Comparison of ENCODE assay signal across 14 cellular contexts in the genomic region with DNA sequence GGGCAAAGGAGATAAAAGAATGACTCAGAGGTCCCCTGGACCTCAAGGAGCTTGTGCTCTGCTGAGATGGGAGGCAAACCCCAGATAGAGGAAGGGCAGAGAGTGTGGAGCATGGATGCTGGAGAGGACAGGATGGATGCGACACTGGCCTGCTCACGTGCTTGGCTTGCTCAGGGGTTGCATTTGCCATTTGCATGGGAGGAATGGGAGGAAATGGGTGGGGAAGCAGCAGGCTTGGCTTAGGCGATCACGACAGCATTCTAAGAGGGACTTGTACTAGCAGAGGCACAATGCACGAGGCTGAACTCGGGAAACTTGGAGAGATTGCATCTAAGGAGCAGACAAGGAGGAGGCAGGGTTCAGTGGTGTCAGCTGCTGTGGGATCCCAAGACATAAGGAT. TPM values are rescaled to one million over a fixed set of nuclear protein-coding genes. Genes with fewer than 3 reads are reported as not detected.
DNase-seq lines count a peak whose midpoint lies in the region; ATAC-seq and TF ChIP-seq lines count a peak whose summit lies in the region.
"Had no signal": no experiment of that assay in that cellular context is flagged by ENCODE, and none has a peak within 500 bp of the region (broad histone marks: within the 10 kb centered on the region; RNA-seq: fewer than 3 reads in every experiment).

No MANE protein-coding gene starts in this region.

- peak overlapping the region; percentile 31 for H3K27ac Mint-ChIP-seq in memory B cell
- no peak overlapping the region for H3K27ac Mint-ChIP-seq in activated T-helper 2 cell treated with anti-CD3 and anti-CD28 coated beads, Interferon-gamma antibody, Interleukin-2, Interleukin-4, amounts not matched to agents 10 μg/mL and 5 μg/mL and 100 μg/mL, durations not matched to agents 14 hours and 24 hours and 36 hours
- H3K27ac Mint-ChIP-seq: activated CD8-positive, alpha-beta T cell treated with anti-CD3 and anti-CD28 coated beads, Interleukin-2, amount 10 ng/mL, durations not matched to agents 7 days and 5 days; natural killer cell treated with Interleukin-12 subunit alpha and Interleukin-12 subunit beta and Interleukin-15 and Interleukin-18, amount 100 ng/mL, for 72 hours had no signal

- no peak overlapping the region for H2BK15ac ChIP-seq in IMR-90 (ENCODE audit: low read depth, low read length)

- H3K9me1 ChIP-seq in IMR-90 (ENCODE audit: insufficient read depth, low read length): peaks cover 11% of the 10 kb centered on the region

- dilution Hi-C loops in IMR-90 (cut with HindIII; ENCODE audit: low sequenced_read_pairs, unreplicated experiment): no loop called here

- CTCF ChIA-PET in IMR-90 (lab: Yijun Ruan, JAX): interaction anchor here (0.7 kb wide), 1 partner anchor 9 kb away, joined by 3 read pairs; no protein-coding TSS in a partner anchor

- in situ Hi-C loops in IMR-90 (cut with MboI; ENCODE audit: low sequenced_read_pairs): no loop called here

- H3K36me3 ChIP-seq in IMR-90 (ENCODE audit: control insufficient read depth, insufficient read depth, low read length) (no peaks in the 10 kb centered on the region), thoracic aorta (no peaks in the 10 kb centered on the region)

- no peak overlapping the region for H3K18ac ChIP-seq in IMR-90 (ENCODE audit: low read depth, low read length)

- no peak overlapping the region for H3K4me2 ChIP-seq in IMR-90 (ENCODE audit: low read depth, low read length)

- no peak overlapping the region for H3K56ac ChIP-seq in IMR-90 (ENCODE audit: extremely low read depth, insufficient read depth, low read length)

- intact Hi-C loops in IMR-90 (cut with micrococcal nuclease): no loop called here
- intact Hi-C loops in dorsolateral prefrontal cortex (cut with DNase I): no loop called here
- intact Hi-C loops in activated T-helper 2 cell treated with anti-CD3 and anti-CD28 coated beads, Interferon-gamma antibody, Interleukin-2, Interleukin-4, amounts not matched to agents 10 μg/mL and 5 μg/mL and 100 μg/mL, durations not matched to agents 14 hours and 24 hours and 36 hours (cut with micrococcal nuclease): no loop called here

- H2BK5ac ChIP-seq in IMR-90 (ENCODE audit: low read depth, low read length, poor library complexity, severe bottlenecking): no peak overlapping the region

- H2AK9ac ChIP-seq in IMR-90 (replicated peaks; ENCODE audit: low read depth, low read length, poor library complexity): no peak overlapping the region

- no peak overlapping the region for H4K91ac ChIP-seq in IMR-90 (ENCODE audit: insufficient read depth, low read depth, low read length)

- H3K27ac ChIP-seq in IMR-90 (ENCODE audit: insufficient read depth, low read length): no peak overlapping the region
- H3K27ac ChIP-seq in dorsolateral prefrontal cortex: peak overlapping the region in 54 of 59 donors; percentile 5 to 100 (median 96)
- peak overlapping the region; percentile 61 to 97 for H3K27ac ChIP-seq in thoracic aorta

- no peak overlapping the region for H2BK20ac ChIP-seq in IMR-90 (ENCODE audit: low read depth, low read length)

- no peak overlapping the region for H2BK120ac ChIP-seq in IMR-90 (ENCODE audit: low read depth, low read length)

- H3K4ac ChIP-seq in IMR-90 (ENCODE audit: low read depth, low read length): no peak overlapping the region

- H3K27me3 Mint-ChIP-seq in memory B cell: no peaks in the 10 kb centered on the region
- H3K27me3 Mint-ChIP-seq in activated T-helper 2 cell treated with anti-CD3 and anti-CD28 coated beads, Interferon-gamma antibody, Interleukin-2, Interleukin-4, amounts not matched to agents 10 μg/mL and 5 μg/mL and 100 μg/mL, durations not matched to agents 14 hours and 24 hours and 36 hours (ENCODE audit: low read depth): peaks cover 2% of the 10 kb centered on the region
- H3K27me3 Mint-ChIP-seq: natural killer cell treated with Interleukin-12 subunit alpha and Interleukin-12 subunit beta and Interleukin-15 and Interleukin-18, amount 100 ng/mL, for 72 hours had no signal

- H2AFZ ChIP-seq in IMR-90 (replicated peaks; ENCODE audit: low read length, poor library complexity): no peak overlapping the region

- H3K9me3 ChIP-seq in IMR-90 (ENCODE audit: control insufficient read depth, insufficient read depth, low read length) (no peaks in the 10 kb centered on the region), thoracic aorta (no peaks in the 10 kb centered on the region)

- no peak for DNase-seq in IMR-90
- DNase-seq in dorsolateral prefrontal cortex: no peak
- no peak for DNase-seq in memory B cell (ENCODE audit: low spot score in 2 of 2)
- no peak for DNase-seq in thoracic aorta (ENCODE audit: low spot score)
- DNase-seq in activated T-helper 2 cell treated with anti-CD3 and anti-CD28 coated beads, Interferon-gamma antibody, Interleukin-2, Interleukin-4, amounts not matched to agents 10 μg/mL and 5 μg/mL and 100 μg/mL, durations not matched to agents 14 hours and 24 hours and 36 hours (ENCODE audit: low spot score): no peak
- DNase-seq in SKM-1 treated with dmso at 0.1 percent for 144 hours (lab: John Stamatoyannopoulos, UW; ENCODE audit: unreplicated experiment): no peak
- DNase-seq: activated CD8-positive, alpha-beta T cell treated with anti-CD3 and anti-CD28 coated beads, Interleukin-2, amount 10 ng/mL, durations not matched to agents 7 days and 5 days; activated effector memory CD4-positive, alpha-beta T cell treated with Interleukin-2 at 50 U/mL for 16 hours; effector memory CD4-positive, alpha-beta T cell; islet precursor cell; MM.1S had no signal

- TF ChIP-seq CTCF in IMR-90 (conservative IDR thresholded peaks at IDR 0.05; ENCODE audit: low read depth, low read length): no peak
- no peak for TF ChIP-seq CTCF in dorsolateral prefrontal cortex (IDR thresholded peaks at IDR 0.05 in 54 of 56, conservative IDR thresholded peaks at IDR 0.05 in 2 of 56; ENCODE audit: low read depth in 1 of 56, partially characterized antibody in 56 of 56)
- no peak for TF ChIP-seq CTCF in thoracic aorta (IDR thresholded peaks at IDR 0.05)

- ATAC-seq in IMR-90 (ENCODE audit: low read depth) (no peak), memory B cell (ENCODE audit: low read depth) (no peak), thoracic aorta (ENCODE audit: insufficient number of reproducible peaks, low FRiP score, low read depth) (no peak), GM18519 (IDR thresholded peaks at IDR 0.05; ENCODE audit: low FRiP score, unreplicated experiment) (no peak), HG03439 (IDR thresholded peaks at IDR 0.05; ENCODE audit: unreplicated experiment) (no peak)
- ATAC-seq: activated CD8-positive, alpha-beta T cell treated with anti-CD3 and anti-CD28 coated beads, Interleukin-2, amount 10 ng/mL, durations not matched to agents 7 days and 5 days; natural killer cell treated with Interleukin-12 subunit alpha and Interleukin-12 subunit beta and Interleukin-15 and Interleukin-18, amount 100 ng/mL, for 72 hours had no signal

- no peak overlapping the region for H4K8ac ChIP-seq in IMR-90 (ENCODE audit: low read depth in 2 of 2, low read length in 2 of 2)

- peaks cover 9 to 76% of the 10 kb centered on the region in 2 experiments for H3K79me1 ChIP-seq in IMR-90 (ENCODE audit: low read depth in 1 of 2, low read length in 2 of 2)

- H3K9me3 Mint-ChIP-seq in memory B cell: no peaks in the 10 kb centered on the region
- no peaks in the 10 kb centered on the region for H3K9me3 Mint-ChIP-seq in activated T-helper 2 cell treated with anti-CD3 and anti-CD28 coated beads, Interferon-gamma antibody, Interleukin-2, Interleukin-4, amounts not matched to agents 10 μg/mL and 5 μg/mL and 100 μg/mL, durations not matched to agents 14 hours and 24 hours and 36 hours
- H3K9me3 Mint-ChIP-seq: natural killer cell treated with Interleukin-12 subunit alpha and Interleukin-12 subunit beta and Interleukin-15 and Interleukin-18, amount 100 ng/mL, for 72 hours had no signal

- H3K9ac ChIP-seq in IMR-90 (ENCODE audit: low read depth, low read length): no peak overlapping the region

- 100% methylated on average over 2 of the region's 6 CpGs; no CpG with 5 or more reads in 1 of the 2 experiments for WGBS in IMR-90 (ENCODE audit: extremely low coverage in 2 of 2, insufficient read length in 1 of 2), 2 experiments

- TF ChIP-seq POLR2A in IMR-90 (IDR thresholded peaks at IDR 0.05; ENCODE audit: low read depth, low read length): no peak

- POLR2A ChIA-PET in IMR-90 (lab: Charles Lee; ENCODE audit: unreplicated experiment): no interaction called here

- H2AK5ac ChIP-seq in IMR-90 (ENCODE audit: low read depth, low read length): peak overlapping the region; percentile 56; the same call in 1 of the 2 replicates

- H4K20me1 ChIP-seq in IMR-90 (ENCODE audit: insufficient read depth, low read length): no peaks in the 10 kb centered on the region

- H3K27me3 ChIP-seq in IMR-90 (ENCODE audit: control insufficient read depth, insufficient read depth, low read length) (no peaks in the 10 kb centered on the region), dorsolateral prefrontal cortex (no peaks in the 10 kb centered on the region), thoracic aorta (replicated peaks; ENCODE audit: insufficient read depth) (no peaks in the 10 kb centered on the region)

- no peaks in the 10 kb centered on the region for H3K36me3 Mint-ChIP-seq in memory B cell
- H3K36me3 Mint-ChIP-seq in activated T-helper 2 cell treated with anti-CD3 and anti-CD28 coated beads, Interferon-gamma antibody, Interleukin-2, Interleukin-4, amounts not matched to agents 10 μg/mL and 5 μg/mL and 100 μg/mL, durations not matched to agents 14 hours and 24 hours and 36 hours (ENCODE audit: low read depth): no peaks in the 10 kb centered on the region
- H3K36me3 Mint-ChIP-seq: natural killer cell treated with Interleukin-12 subunit alpha and Interleukin-12 subunit beta and Interleukin-15 and Interleukin-18, amount 100 ng/mL, for 72 hours had no signal

- H4K5ac ChIP-seq in IMR-90 (ENCODE audit: low read depth, low read length): no peak overlapping the region

- no peak overlapping the region for H3K4me3 Mint-ChIP-seq in memory B cell
- no peak overlapping the region for H3K4me3 Mint-ChIP-seq in activated T-helper 2 cell treated with anti-CD3 and anti-CD28 coated beads, Interferon-gamma antibody, Interleukin-2, Interleukin-4, amounts not matched to agents 10 μg/mL and 5 μg/mL and 100 μg/mL, durations not matched to agents 14 hours and 24 hours and 36 hours (ENCODE audit: low read depth)
- H3K4me3 Mint-ChIP-seq: activated CD8-positive, alpha-beta T cell treated with anti-CD3 and anti-CD28 coated beads, Interleukin-2, amount 10 ng/mL, durations not matched to agents 7 days and 5 days; natural killer cell treated with Interleukin-12 subunit alpha and Interleukin-12 subunit beta and Interleukin-15 and Interleukin-18, amount 100 ng/mL, for 72 hours had no signal

- no TSS peak for BruUV-seq in IMR-90 (replicated peaks; lab: Mats Ljungman, UMichigan)

- H3K23ac ChIP-seq in IMR-90 (ENCODE audit: low read depth, low read length): no peak overlapping the region

- H3K14ac ChIP-seq in IMR-90 (replicated peaks; ENCODE audit: low read depth, low read length): no peak overlapping the region

- H3K4me1 ChIP-seq in IMR-90 (ENCODE audit: control insufficient read depth, insufficient read depth, low read length): peaks cover 13% of the 10 kb centered on the region
- H3K4me1 ChIP-seq in thoracic aorta (ENCODE audit: control insufficient read depth in 1 of 2, low read depth in 2 of 2): peaks cover 64 to 98% of the 10 kb centered on the region in 2 donors

- peaks cover 36% of the 10 kb centered on the region for H3K4me1 Mint-ChIP-seq in memory B cell
- peaks cover 36% of the 10 kb centered on the region for H3K4me1 Mint-ChIP-seq in activated T-helper 2 cell treated with anti-CD3 and anti-CD28 coated beads, Interferon-gamma antibody, Interleukin-2, Interleukin-4, amounts not matched to agents 10 μg/mL and 5 μg/mL and 100 μg/mL, durations not matched to agents 14 hours and 24 hours and 36 hours (ENCODE audit: low read depth)

- no peak for TF ChIP-seq RAD21 in IMR-90 (IDR thresholded peaks at IDR 0.05; ENCODE audit: low read length)

- H3K4me3 ChIP-seq in IMR-90 (ENCODE audit: insufficient read depth, low read depth, low read length): no peak overlapping the region
- H3K4me3 ChIP-seq in dorsolateral prefrontal cortex: no peak overlapping the region
- H3K4me3 ChIP-seq in thoracic aorta: no peak overlapping the region

RNA-seq across cellular contexts. Expression of gene CD9, which starts 19.8 kb away (rescaled TPM):
- total RNA-seq in IMR-90 (2012; rRNA removed) (48.8 and 70.0 TPM in 2 replicates), dorsolateral prefrontal cortex (100 to 1,000 TPM in 60 of 120 experiments, 10 to 100 TPM in 60; 29.3 to 364 (median 99.0) TPM), thoracic aorta (100 to 1,000 TPM; 249 to 300 TPM)
- polyA plus RNA-seq in IMR-90 (2012; rRNA removed): 69.1 and 70.9 TPM in 2 replicates
- 50.1 and 55.3 TPM in 2 replicates for polyA plus RNA-seq in IMR-90 (2012; cell fraction: cytosol; rRNA removed)
- 19.2 and 35.5 TPM in 2 replicates for polyA plus RNA-seq in IMR-90 (2012; cell fraction: nucleus; rRNA removed; ENCODE audit: low replicate concordance)
- 24.8 and 26.4 TPM in 2 replicates for total RNA-seq in activated T-helper 2 cell treated with anti-CD3 and anti-CD28 coated beads, Interferon-gamma antibody, Interleukin-2, Interleukin-4, amounts not matched to agents 10 μg/mL and 5 μg/mL and 100 μg/mL, durations not matched to agents 14 hours and 24 hours and 36 hours
